ENCODE assay signal across 1 cellular context in genomic region chr5:157858527-157859226, GRCh38.
TF ChIP-seq lines count a peak whose summit lies in the region.

TSS of gene CLINT1 (minus strand) at chr5:157859145. CDS start at chr5:157858970, 175 bp downstream.

TF ChIP-seq in GM12878, 131 proteins besides CTCF, POLR2A, EP300 and RAD21 (continued from another document):
- TF ChIP-seq IRF3 (IDR thresholded peaks at IDR 0.05) (no peak), JUNB (IDR thresholded peaks at IDR 0.05) (no peak), FOXK2 (IDR thresholded peaks at IDR 0.05) (no peak), KLF5 (IDR thresholded peaks at IDR 0.05; ENCODE audit: partially characterized antibody) (no peak), RAD51 (IDR thresholded peaks at IDR 0.05) (no peak), POLR2AphosphoS5 (IDR thresholded peaks at IDR 0.05; ENCODE audit: low read length) (peak; percentile 61; the same call in 1 of the 2 replicates), MLLT1 (IDR thresholded peaks at IDR 0.05) (no peak), E4F1 (IDR thresholded peaks at IDR 0.05; ENCODE audit: borderline replicate concordance, partially characterized antibody) (peak; percentile 53), ZNF622 (IDR thresholded peaks at IDR 0.05) (no peak), ZNF217 (IDR thresholded peaks at IDR 0.05) (no peak), EED (IDR thresholded peaks at IDR 0.05; ENCODE audit: low read depth) (no peak), SMAD5 (IDR thresholded peaks at IDR 0.05; ENCODE audit: low read depth) (no peak; the same call in 1 of the 2 replicates), SMC3 (IDR thresholded peaks at IDR 0.05; ENCODE audit: borderline replicate concordance, low read length) (no peak), PRDM15 (CRISPR knock-in tag; IDR thresholded peaks at IDR 0.05) (no peak), ATF7 (IDR thresholded peaks at IDR 0.05; ENCODE audit: low read depth) (no peak), RB1 (IDR thresholded peaks at IDR 0.05; ENCODE audit: borderline replicate concordance) (no peak; the same call in 1 of the 2 replicates), REST (IDR thresholded peaks at IDR 0.05; ENCODE audit: low read depth, low read length) (no peak), SP1 (IDR thresholded peaks at IDR 0.05; ENCODE audit: low read depth, low read length) (no peak), USF1 (IDR thresholded peaks at IDR 0.05; ENCODE audit: borderline replicate concordance, extremely low read length, insufficient read depth, low read depth, low read length) (no peak), ZBTB33 (IDR thresholded peaks at IDR 0.05) (no peak), MAX (IDR thresholded peaks at IDR 0.05; ENCODE audit: low read depth, low read length) (no peak; the same call in 1 of the 2 replicates), HCFC1 (IDR thresholded peaks at IDR 0.05; ENCODE audit: low read length) (peak; percentile 93), SUZ12 (IDR thresholded peaks at IDR 0.05; ENCODE audit: unreplicated experiment) (no peak), NR2C1 (IDR thresholded peaks at IDR 0.05) (peak; percentile 69), E2F4 (IDR thresholded peaks at IDR 0.05; ENCODE audit: low read depth, low read length) (no peak), CHD1 (IDR thresholded peaks at IDR 0.05; ENCODE audit: low read depth, low read length) (no peak), WRNIP1 (IDR thresholded peaks at IDR 0.05; ENCODE audit: borderline replicate concordance, low read depth, low read length) (no peak), TBL1XR1 (IDR thresholded peaks at IDR 0.05; ENCODE audit: low read depth, low read length) (0 out of 2 replicates have a peak, but pooled peaks have one; percentile 41), CBFB (IDR thresholded peaks at IDR 0.05; ENCODE audit: low read depth) (peak; percentile 13; the same call in 1 of the 2 replicates), MEF2A (IDR thresholded peaks at IDR 0.05; ENCODE audit: insufficient read depth, low read depth, low read length) (no peak), BCL11A (IDR thresholded peaks at IDR 0.05; ENCODE audit: low read depth, low read length) (no peak), ZNF274 (IDR thresholded peaks at IDR 0.05; ENCODE audit: insufficient read depth, insufficient read length) (no peak), BRCA1 (IDR thresholded peaks at IDR 0.05; ENCODE audit: low read depth, low read length) (no peak), ZNF687 (IDR thresholded peaks at IDR 0.05) (no peak), NBN (IDR thresholded peaks at IDR 0.05) (no peak; the same call in 1 of the 2 replicates), IKZF2 (IDR thresholded peaks at IDR 0.05) (no peak)
